In the genomic region with DNA sequence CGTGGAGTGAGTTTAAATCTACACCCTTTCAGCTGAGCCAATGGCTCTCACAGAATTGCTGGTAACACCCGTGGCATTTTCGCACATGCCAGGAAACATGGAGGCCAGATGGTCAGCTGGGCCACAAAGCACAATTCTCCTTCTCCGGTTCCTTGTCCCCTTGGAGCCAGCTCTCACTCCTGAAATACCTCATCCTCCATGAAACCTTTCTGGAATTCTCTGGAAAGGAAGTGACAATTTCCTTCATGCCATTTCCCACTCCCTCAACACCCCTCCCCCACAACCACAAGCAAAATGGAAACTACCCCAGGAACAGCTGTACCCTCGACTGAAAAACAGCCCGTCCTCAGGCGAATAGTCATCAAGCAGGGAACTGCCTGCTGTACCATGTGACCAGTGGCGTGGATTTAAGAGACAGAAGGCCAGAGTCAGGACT, we compare ENCODE assay signal across 10 cellular contexts. TPM values are rescaled to one million over a fixed set of nuclear protein-coding genes. Genes with fewer than 3 reads are reported as not detected.
DNase-seq lines count a peak whose midpoint lies in the region; ATAC-seq and TF ChIP-seq lines count a peak whose summit lies in the region.
"Had no signal": no experiment of that assay in that cellular context is flagged by ENCODE, and none has a peak within 500 bp of the region (broad histone marks: within the 10 kb centered on the region; RNA-seq: fewer than 3 reads in every experiment).

No MANE protein-coding gene starts in this region.

- H3K36me3 ChIP-seq in BLaER1 (no peaks in the 10 kb centered on the region), muscle layer of duodenum (ENCODE audit: control insufficient read depth in 1 of 2, insufficient read depth in 2 of 2, low read length in 2 of 2) (no peaks in the 10 kb centered on the region), PC-9 (ENCODE audit: low read depth) (0 out of 2 replicates have a peak, but pooled peaks cover 7% of the 10 kb centered on the region), ovary (no peaks in the 10 kb centered on the region)

- POLR2A ChIA-PET in PC-9 (lab: Charles Lee; ENCODE audit: unreplicated experiment) = no interaction called here

- no peaks in the 10 kb centered on the region for H3K27me3 Mint-ChIP-seq in activated naive CD8-positive, alpha-beta T cell

- intact Hi-C loops in PC-9 (cut with micrococcal nuclease; ENCODE audit: unreplicated experiment) = no loop called here
- intact Hi-C loops in ovary (cut with DNase I) = loop anchor here in 2 of 4 donors (10.0 kb wide), 1 partner anchor 89 kb away; a partner anchor contains a TSS

- peak overlapping the region; percentile 67 for H3K27ac ChIP-seq in BLaER1
- H3K27ac ChIP-seq in muscle layer of duodenum (ENCODE audit: low read length) = peak overlapping the region; percentile 21
- no peak overlapping the region for H3K27ac ChIP-seq in PC-9
- H3K27ac ChIP-seq in ovary = no peak overlapping the region

- H3K4me1 ChIP-seq in BLaER1 (peaks cover 96% of the 10 kb centered on the region), muscle layer of duodenum (ENCODE audit: control insufficient read depth in 1 of 2, insufficient read depth in 2 of 2, low read length in 2 of 2) (peaks cover 0 to 12% of the 10 kb centered on the region in 2 donors), PC-9 (replicated peaks; ENCODE audit: insufficient read depth) (peaks cover 8% of the 10 kb centered on the region), ovary (ENCODE audit: insufficient read depth) (peaks cover 6% of the 10 kb centered on the region)

- H3K4me2 ChIP-seq in BLaER1 (peak overlapping the region; percentile 89), PC-9 (no peak overlapping the region)

- TF ChIP-seq CTCF in PC-9 (conservative IDR thresholded peaks at IDR 0.05) (no peak), ovary (IDR thresholded peaks at IDR 0.05) (no peak)

- CTCF ChIA-PET in PC-9 (lab: Charles Lee) = no interaction called here

- WGBS in ovary, 3 donors = 64 to 79% (median 71%) methylated on average over 8 of the region's 8 CpGs

- peak overlapping the region; percentile 75 for H3K4me3 Mint-ChIP-seq in activated naive CD8-positive, alpha-beta T cell

- H3K4me3 ChIP-seq in BLaER1 (peak overlapping the region; percentile 38; the same call in 1 of the 2 replicates), muscle layer of duodenum (ENCODE audit: low read depth in 1 of 2, low read length in 2 of 2) (no peak overlapping the region), PC-9 (no peak overlapping the region), ovary (no peak overlapping the region)

- H3K9me3 ChIP-seq in BLaER1 (no peaks in the 10 kb centered on the region), muscle layer of duodenum (ENCODE audit: control insufficient read depth in 1 of 2, low read length in 2 of 2) (no peaks in the 10 kb centered on the region), PC-9 (ENCODE audit: insufficient read depth, low read depth) (no peaks in the 10 kb centered on the region), ovary (no peaks in the 10 kb centered on the region)

- H2AFZ ChIP-seq in PC-9 = no peak overlapping the region

- BruUV-seq in PC-9 (replicated peaks; lab: Mats Ljungman, UMichigan) = no TSS peak

- H3K36me3 Mint-ChIP-seq in activated naive CD8-positive, alpha-beta T cell = no peaks in the 10 kb centered on the region

- no peaks in the 10 kb centered on the region for H3K9me2 ChIP-seq in PC-9 (ENCODE audit: insufficient read depth)

- peaks cover 87% of the 10 kb centered on the region for H3K27me3 ChIP-seq in BLaER1
- no peaks in the 10 kb centered on the region for H3K27me3 ChIP-seq in muscle layer of duodenum (ENCODE audit: low read depth, low read length)
- H3K27me3 ChIP-seq in PC-9 (ENCODE audit: insufficient read depth, low read depth) = no peaks in the 10 kb centered on the region
- no peaks in the 10 kb centered on the region for H3K27me3 ChIP-seq in ovary

- H3F3A ChIP-seq in PC-9 (ENCODE audit: insufficient read depth, low read depth) = peaks cover 25% of the 10 kb centered on the region

- no peak for TF ChIP-seq EP300 in ovary (IDR thresholded peaks at IDR 0.05)

- H3K79me2 ChIP-seq in PC-9 (ENCODE audit: low read depth) = peaks cover 40% of the 10 kb centered on the region

- peaks cover 67% of the 10 kb centered on the region for H3K4me1 Mint-ChIP-seq in activated naive CD8-positive, alpha-beta T cell (ENCODE audit: low read depth)

- peak overlapping the region; percentile 43; the same call in 1 of the 2 replicates for H3K9ac ChIP-seq in BLaER1

- ATAC-seq in GM18870 (IDR thresholded peaks at IDR 0.05; ENCODE audit: unreplicated experiment) = no peak

- no peaks in the 10 kb centered on the region for H3K9me3 Mint-ChIP-seq in activated naive CD8-positive, alpha-beta T cell (ENCODE audit: low read depth)

- DNase-seq in SIG-M5 (lab: John Stamatoyannopoulos, UW) (no peak), PC-9 (no peak), ovary (no peak)
- DNase-seq: glutamatergic neuron, posterior cingulate gyrus had no signal

- H4K20me1 ChIP-seq in BLaER1 (peaks cover 67% of the 10 kb centered on the region), PC-9 (ENCODE audit: insufficient read depth) (peaks cover 10% of the 10 kb centered on the region)

- H3K27ac Mint-ChIP-seq in activated naive CD8-positive, alpha-beta T cell = peak overlapping the region; percentile 89

- TF ChIP-seq POLR2A in GM19099 (IDR thresholded peaks at IDR 0.05; ENCODE audit: extremely low read depth, insufficient read length, low read depth) (peak; percentile 3), ovary (IDR thresholded peaks at IDR 0.05) (no peak)

RNA-seq across cellular contexts. Expression of a gene that starts 24.7 kb away (rescaled TPM):
- total RNA-seq in PC-9 (2021) (53.0 and 60.3 TPM in 2 replicates), ovary (10 to 100 TPM in 6 of 7 donors, 1 to 10 TPM in 1; 9.3 to 24.2 (median 20.2) TPM)
- 10 to 100 TPM; 13.0 to 25.6 TPM for polyA plus RNA-seq in ovary

Comparison
In these comparisons a context has a peak if more than half of its experiments do, and no peak if none do; other contexts are left out.
1. H3K27ac ChIP-seq: peak in BLaER1 (single experiment) and muscle layer of duodenum (single experiment); none in PC-9 (single experiment) and ovary (0 of 2).